ENCODE assay signal across 1 cellular context in the genomic region with DNA sequence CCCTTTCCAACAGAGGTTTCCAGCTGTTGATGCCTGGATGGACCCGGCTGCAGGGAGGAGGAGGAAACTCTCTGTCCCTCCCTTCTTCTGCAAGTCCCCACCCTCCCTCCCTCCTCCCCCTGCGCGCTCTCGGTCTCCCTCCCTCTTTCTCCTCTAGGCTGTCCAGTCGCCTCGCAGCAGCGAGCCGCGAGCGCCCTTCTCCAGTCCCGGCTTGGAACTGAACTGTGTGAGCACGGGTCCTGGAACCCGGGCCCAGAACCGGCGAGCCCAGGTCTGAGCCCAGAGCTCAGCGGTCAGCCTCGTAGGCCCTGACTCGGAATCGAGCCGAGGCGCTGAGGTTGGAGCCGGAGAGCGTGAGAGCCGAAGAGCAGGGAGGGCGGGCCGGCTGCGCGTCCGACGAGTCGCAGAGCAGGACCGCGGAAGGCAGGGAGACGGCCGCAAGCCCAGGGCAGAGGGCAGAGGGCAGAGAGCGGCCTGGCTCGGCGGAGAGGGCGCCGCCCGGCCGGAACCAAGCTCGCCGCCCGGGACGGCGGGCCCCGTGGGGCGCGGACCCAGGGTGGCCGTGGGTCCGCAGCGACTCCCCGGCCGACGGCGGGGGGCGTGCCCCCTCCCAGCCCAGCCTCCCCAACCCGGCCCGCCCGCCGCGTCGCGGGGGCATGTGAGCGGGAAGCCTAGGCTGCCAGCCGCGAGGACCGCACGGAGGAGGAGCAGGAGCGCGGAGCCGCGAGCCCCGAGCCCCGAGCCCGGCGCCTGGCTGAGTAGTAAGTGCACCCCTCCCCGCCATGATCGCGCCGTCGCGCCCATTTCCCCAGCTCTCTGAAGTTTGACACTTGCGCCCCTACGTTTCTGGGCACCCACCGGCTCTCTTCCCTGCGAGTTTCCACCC.
A peak's percentile ranks its signal among the peaks of the same experiment; 100 is the strongest.
TF ChIP-seq lines count a peak whose summit lies in the region.

Gene SOX13 (plus strand): TSS at position 165 of the 886 bp plus-strand sequence. CDS start 39,801 bp downstream, outside the sequence.

TF ChIP-seq in HEK293, 187 proteins besides CTCF, POLR2A, EP300 and RAD21 (continued from another document and continues in another):
- TF ChIP-seq ZNF76 (tag by site-specific recombination; IDR thresholded peaks at IDR 0.05; ENCODE audit: borderline replicate concordance, low read depth) (peak; percentile 52; the same call in 1 of the 2 replicates), ZFP69B (tag by site-specific recombination; IDR thresholded peaks at IDR 0.05) (peak; percentile 63; the same call in 1 of the 2 replicates), TRIM28 (IDR thresholded peaks at IDR 0.05; ENCODE audit: borderline replicate concordance, low read length) (no peak), ZNF837 (tag by site-specific recombination; IDR thresholded peaks at IDR 0.05) (no peak), ZNF660 (tag by site-specific recombination; IDR thresholded peaks at IDR 0.05) (peak; percentile 65), ZNF692 (tag by site-specific recombination; IDR thresholded peaks at IDR 0.05) (peak; percentile 57), ZNF391 (tag by site-specific recombination; IDR thresholded peaks at IDR 0.05; ENCODE audit: borderline replicate concordance, low read depth) (peak; percentile 73; the same call in 1 of the 2 replicates), BCL11A (tag by site-specific recombination; IDR thresholded peaks at IDR 0.05; ENCODE audit: low read depth) (peak; percentile 64), KLF9 (tag by site-specific recombination; IDR thresholded peaks at IDR 0.05; ENCODE audit: low read depth) (peak; percentile 45; the same call in 1 of the 2 replicates), ZBTB49 (tag by site-specific recombination; IDR thresholded peaks at IDR 0.05; ENCODE audit: low read depth) (no peak), ZNF2 (tag by site-specific recombination; IDR thresholded peaks at IDR 0.05) (peak; percentile 70), ZNF148 (tag by site-specific recombination; IDR thresholded peaks at IDR 0.05; ENCODE audit: borderline replicate concordance) (no peak), KLF8 (tag by site-specific recombination; IDR thresholded peaks at IDR 0.05) (peak; percentile 39; the same call in 1 of the 2 replicates), SP2 (tag by site-specific recombination; IDR thresholded peaks at IDR 0.05) (peak; percentile 71), SP3 (tag by site-specific recombination; IDR thresholded peaks at IDR 0.05) (peak; percentile 60), OSR2 (tag by site-specific recombination; IDR thresholded peaks at IDR 0.05) (no peak), ZBTB8A (tag by site-specific recombination; IDR thresholded peaks at IDR 0.05) (peak; percentile 35; the same call in 1 of the 2 replicates), ZNF404 (tag by site-specific recombination; IDR thresholded peaks at IDR 0.05) (no peak), ZNF629 (tag by site-specific recombination; IDR thresholded peaks at IDR 0.05) (peak; percentile 11; the same call in 1 of the 2 replicates), ZBTB20 (tag by site-specific recombination; IDR thresholded peaks at IDR 0.05) (peak; percentile 89), ZNF366 (tag by site-specific recombination; conservative IDR thresholded peaks at IDR 0.05) (peak; percentile 69), KLF17 (tag by site-specific recombination; IDR thresholded peaks at IDR 0.05) (peak; percentile 88), SP7 (tag by site-specific recombination; IDR thresholded peaks at IDR 0.05) (peak; percentile 70), ZFP37 (tag by site-specific recombination; IDR thresholded peaks at IDR 0.05) (0 out of 2 replicates have a peak, but pooled peaks have one; percentile 77), HOXC10 (CRISPR knock-in tag; IDR thresholded peaks at IDR 0.05) (no peak; the same call in 1 of the 2 replicates), ZEB2 (tag by site-specific recombination; IDR thresholded peaks at IDR 0.05) (peak; percentile 46; the same call in 1 of the 2 replicates), PBX3 (CRISPR knock-in tag; IDR thresholded peaks at IDR 0.05) (peak; percentile 64), ZNF433 (tag by site-specific recombination; IDR thresholded peaks at IDR 0.05; ENCODE audit: low read depth) (no peak), REST (tag by site-specific recombination; IDR thresholded peaks at IDR 0.05) (peak; percentile 38; the same call in 1 of the 2 replicates), ZNF449 (tag by site-specific recombination; IDR thresholded peaks at IDR 0.05) (0 out of 2 replicates have a peak, but pooled peaks have one; percentile 19), WT1 (tag by site-specific recombination; IDR thresholded peaks at IDR 0.05) (peak; percentile 65), PRDM1 (tag by site-specific recombination; IDR thresholded peaks at IDR 0.05) (no peak), YY1 (tag by site-specific recombination; IDR thresholded peaks at IDR 0.05) (0 out of 2 replicates have a peak, but pooled peaks have one; percentile 15), ZNF37A (tag by site-specific recombination; IDR thresholded peaks at IDR 0.05) (no peak)
- TF ChIP-seq, protein P1, sequence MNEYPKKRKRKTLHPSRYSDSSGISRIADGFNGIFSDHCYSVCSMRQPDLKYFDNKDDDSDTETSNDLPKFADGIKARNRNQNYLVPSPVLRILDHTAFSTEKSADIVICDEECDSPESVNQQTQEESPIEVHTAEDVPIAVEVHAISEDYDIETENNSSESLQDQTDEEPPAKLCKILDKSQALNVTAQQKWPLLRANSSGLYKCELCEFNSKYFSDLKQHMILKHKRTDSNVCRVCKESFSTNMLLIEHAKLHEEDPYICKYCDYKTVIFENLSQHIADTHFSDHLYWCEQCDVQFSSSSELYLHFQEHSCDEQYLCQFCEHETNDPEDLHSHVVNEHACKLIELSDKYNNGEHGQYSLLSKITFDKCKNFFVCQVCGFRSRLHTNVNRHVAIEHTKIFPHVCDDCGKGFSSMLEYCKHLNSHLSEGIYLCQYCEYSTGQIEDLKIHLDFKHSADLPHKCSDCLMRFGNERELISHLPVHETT (tag by site-specific recombination; IDR thresholded peaks at IDR 0.05): peak; percentile 57; the same call in 1 of the 2 replicates
- TF ChIP-seq, protein P2, sequence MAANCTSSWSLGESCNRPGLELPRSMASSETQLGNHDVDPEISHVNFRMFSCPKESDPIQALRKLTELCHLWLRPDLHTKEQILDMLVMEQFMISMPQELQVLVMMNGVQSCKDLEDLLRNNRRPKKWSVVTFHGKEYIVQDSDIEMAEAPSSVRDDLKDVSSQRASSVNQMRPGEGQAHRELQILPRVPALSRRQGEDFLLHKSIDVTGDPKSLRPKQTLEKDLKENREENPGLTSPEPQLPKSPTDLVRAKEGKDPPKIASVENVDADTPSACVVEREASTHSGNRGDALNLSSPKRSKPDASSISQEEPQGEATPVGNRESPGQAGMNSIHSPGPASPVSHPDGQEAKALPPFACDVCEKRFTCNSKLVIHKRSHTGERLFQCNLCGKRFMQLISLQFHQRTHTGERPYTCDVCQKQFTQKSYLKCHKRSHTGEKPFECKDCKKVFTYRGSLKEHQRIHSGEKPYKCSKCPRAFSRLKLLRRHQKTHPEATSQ (tag by site-specific recombination; IDR thresholded peaks at IDR 0.05): 0 out of 2 replicates have a peak, but pooled peaks have one; percentile 31
